In the genomic region with DNA sequence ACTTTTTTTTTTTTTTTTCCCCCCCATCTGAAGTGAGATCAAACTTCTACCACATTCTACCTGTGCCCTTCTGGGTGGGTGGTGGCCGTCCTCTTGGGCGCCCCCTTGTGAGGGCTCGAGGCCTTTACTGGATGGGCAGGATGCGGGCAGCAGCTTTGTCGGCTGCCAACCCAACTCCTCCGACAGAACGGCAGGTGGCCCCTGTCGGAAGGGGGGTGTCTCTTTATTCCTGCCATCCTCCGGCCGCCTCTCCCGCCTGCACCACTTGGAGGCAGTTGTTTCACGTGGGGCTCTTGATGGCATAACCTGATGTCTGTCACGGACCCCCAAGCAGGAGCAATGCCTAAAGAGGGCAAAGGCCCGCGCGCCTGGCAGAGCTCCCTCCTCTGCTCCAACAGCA, we compare ENCODE assay signal across 9 cellular contexts. TPM values are rescaled to one million over a fixed set of nuclear protein-coding genes. Genes with fewer than 3 reads are reported as not detected.
A peak's percentile ranks its signal among the peaks of the same experiment; 100 is the strongest.
DNase-seq lines count a peak whose midpoint lies in the region; ATAC-seq and TF ChIP-seq lines count a peak whose summit lies in the region.
"Had no signal": no experiment of that assay in that cellular context is flagged by ENCODE, and none has a peak within 500 bp of the region (broad histone marks: within the 10 kb centered on the region; RNA-seq: fewer than 3 reads in every experiment).

No MANE protein-coding gene starts in this region.

- H3K9ac ChIP-seq in PC-3 (ENCODE audit: low read length), result no peak overlapping the region

- H3K27ac ChIP-seq in PC-3 (ENCODE audit: low read length) (no peak overlapping the region), hepatocyte (no peak overlapping the region)

- H3K9me2 ChIP-seq in PC-3 (replicated peaks; ENCODE audit: low read length) (no peaks in the 10 kb centered on the region), hepatocyte (replicated peaks; ENCODE audit: insufficient read depth) (no peaks in the 10 kb centered on the region)

- DNase-seq in GM13977 (ENCODE audit: low spot score), result peak; percentile 79
- peak; percentile 25 for DNase-seq in PC-3
- peak; percentile 46 for DNase-seq in activated effector memory CD4-positive, alpha-beta T cell treated with Interleukin-2 at 50 U/mL for 16 hours
- no peak for DNase-seq in hepatocyte (ENCODE audit: low spot score)
- peak; percentile 33 to 53 for DNase-seq in stimulated activated CD8-positive, alpha-beta memory T cell treated with anti-CD3 and anti-CD28 coated beads, Interleukin-7, amount 100 ng/mL, for 4 hours (ENCODE audit: low read depth in 2 of 2)
- DNase-seq in DMS114 treated with DMSO at 0.1 percent for 48 hours (lab: John Stamatoyannopoulos, UW; ENCODE audit: unreplicated experiment), result no peak

- H3K27me3 ChIP-seq in PC-3 (ENCODE audit: low read length) (no peaks in the 10 kb centered on the region), hepatocyte (no peaks in the 10 kb centered on the region)

- CTCF ChIA-PET in PC-3 (lab: Charles Lee), result interaction anchor here (0.6 to 0.7 kb wide), 2 partner anchors 9 to 25 kb away, joined by 3 to 4 read pairs; no protein-coding TSS in a partner anchor

- H3K36me3 ChIP-seq in PC-3 (ENCODE audit: low read depth, low read length) (no peaks in the 10 kb centered on the region), hepatocyte (replicated peaks; ENCODE audit: insufficient read depth, low read depth) (no peaks in the 10 kb centered on the region)

- no TSS peak for BruUV-seq in PC-3 (replicated peaks; lab: Mats Ljungman, UMichigan)

- in situ Hi-C loops in GM13977 (cut with MboI; ENCODE audit: low pct_unique_long_range_greater_than_20kb, low sequenced_read_pairs, unreplicated experiment), result no loop called here

- H2AFZ ChIP-seq in PC-3 (ENCODE audit: low read length) (no peak overlapping the region), hepatocyte (no peak overlapping the region)

- H3K4me3 ChIP-seq in PC-3 (ENCODE audit: low read length) (no peak overlapping the region), hepatocyte (no peak overlapping the region)

- ATAC-seq in PC-3, result no peak
- ATAC-seq in GM21447 (IDR thresholded peaks at IDR 0.05; ENCODE audit: unreplicated experiment), result no peak
- no peak for ATAC-seq in HG02981 (IDR thresholded peaks at IDR 0.05; ENCODE audit: unreplicated experiment)
- ATAC-seq: right cardiac atrium had no signal

- H3K79me2 ChIP-seq in PC-3 (ENCODE audit: low read length), result no peaks in the 10 kb centered on the region
- no peaks in the 10 kb centered on the region for H3K79me2 ChIP-seq in hepatocyte

- no peaks in the 10 kb centered on the region for H4K20me1 ChIP-seq in PC-3 (ENCODE audit: low read length)
- no peaks in the 10 kb centered on the region for H4K20me1 ChIP-seq in hepatocyte (ENCODE audit: insufficient read depth, poor library complexity, severe bottlenecking)

- H3K4me1 ChIP-seq in PC-3 (ENCODE audit: insufficient read depth, low read length), result 0 out of 2 replicates have a peak, but pooled peaks cover 3% of the 10 kb centered on the region
- peaks cover 23% of the 10 kb centered on the region for H3K4me1 ChIP-seq in hepatocyte (ENCODE audit: insufficient read depth)

- H3F3A ChIP-seq in PC-3 (ENCODE audit: low read length, unreplicated experiment), result no peaks in the 10 kb centered on the region

- no peaks in the 10 kb centered on the region for H3K9me3 ChIP-seq in PC-3 (ENCODE audit: low read length)
- no peaks in the 10 kb centered on the region for H3K9me3 ChIP-seq in hepatocyte (ENCODE audit: low read depth)

- WGBS in hepatocyte (ENCODE audit: low lambda C conversion rate, missing lambda C conversion rate), result 79% methylated on average over 16 of the region's 16 CpGs

- POLR2A ChIA-PET in PC-3 (lab: Charles Lee; ENCODE audit: unreplicated experiment), result no interaction called here

- TF ChIP-seq CTCF in GM13977 (IDR thresholded peaks at IDR 0.05; ENCODE audit: extremely low read depth, insufficient read depth, missing control alignments), result peak; percentile 62
- peak; percentile 56 for TF ChIP-seq CTCF in PC-3 (conservative IDR thresholded peaks at IDR 0.05; ENCODE audit: low read depth, low read length)
- peak; percentile 8 for TF ChIP-seq CTCF in hepatocyte (IDR thresholded peaks at IDR 0.05; ENCODE audit: poor library complexity)

- intact Hi-C loops in PC-3 (cut with micrococcal nuclease), result no loop called here

- H3K4me2 ChIP-seq in PC-3 (ENCODE audit: low read length), result no peak overlapping the region
- no peak overlapping the region for H3K4me2 ChIP-seq in hepatocyte

RNA-seq across cellular contexts. Expression of gene AMZ1, which starts 31.0 kb away (rescaled TPM):
- total RNA-seq in PC-3 (2014; rRNA removed) (0.75 TPM in 1 of 2 replicates, not detected in the other), hepatocyte (not detected in 2 replicates)
- 1.4 TPM in 1 of 2 replicates, not detected in the other for polyA plus RNA-seq in hepatocyte

Comparison
In these comparisons a context has a peak if more than half of its experiments do, and no peak if none do; other contexts are left out.
1. DNase-seq: peak in GM13977 (single experiment), PC-3 (single experiment), activated effector memory CD4-positive, alpha-beta T cell treated with Interleukin-2 at 50 U/mL for 16 hours (single experiment) and stimulated activated CD8-positive, alpha-beta memory T cell treated with anti-CD3 and anti-CD28 coated beads, Interleukin-7, amount 100 ng/mL, for 4 hours (2 of 2); none in hepatocyte (single experiment) and DMS114 treated with DMSO at 0.1 percent for 48 hours (single experiment).
2. CTCF ChIP-seq: peak in every context shown above with its lines; median percentile 62 in GM13977; 56 in PC-3; 8 in hepatocyte.